ENCODE assay signal across 8 cellular contexts in genomic region chr19:29211562-29212416, GRCh38. TPM values are rescaled to one million over a fixed set of nuclear protein-coding genes. Genes with fewer than 3 reads are reported as not detected.
A peak's percentile ranks its signal among the peaks of the same experiment; 100 is the strongest.
DNase-seq lines count a peak whose midpoint lies in the region; ATAC-seq, FAIRE-seq and TF ChIP-seq lines count a peak whose summit lies in the region.

No MANE protein-coding gene starts in this region.

- H3K4me1 Mint-ChIP-seq in CD8-positive, alpha-beta memory T cell, result peaks cover 47 to 60% (median 59%) of the 10 kb centered on the region in 3 donors

- H3K4me3 ChIP-seq in CD8-positive, alpha-beta memory T cell (ENCODE audit: low read length), result peak overlapping the region; percentile 84
- H3K4me3 ChIP-seq in Jurkat, Clone E6-1 (ENCODE audit: low read length), result peak overlapping the region; percentile 75
- peak overlapping the region; percentile 76 for H3K4me3 ChIP-seq in GM12878
- H3K4me3 ChIP-seq in kidney epithelial cell (ENCODE audit: low read depth, low read length), result peak overlapping the region; percentile 97

- no peak for TF ChIP-seq CTCF in GM12878 (IDR thresholded peaks at IDR 0.05 in 2 of 3, conservative IDR thresholded peaks at IDR 0.05 in 1 of 3; ENCODE audit: control insufficient read depth in 2 of 3, extremely low read depth in 1 of 3, insufficient read depth in 1 of 3, low read depth in 3 of 3, low read length in 3 of 3)
- no peak for TF ChIP-seq CTCF in kidney epithelial cell (IDR thresholded peaks at IDR 0.05; ENCODE audit: insufficient read depth, low read length, poor library complexity, severe bottlenecking)

- H3K4me3 Mint-ChIP-seq in CD8-positive, alpha-beta memory T cell, result peak overlapping the region; percentile 93 to 100 (median 98)

- DNase-seq in CD8-positive, alpha-beta memory T cell, result peak in 1 of 5 donors; percentile 19
- no peak for DNase-seq in Jurkat, Clone E6-1 (ENCODE audit: low read depth, low spot score)
- DNase-seq in GM12878 (ENCODE audit: low read depth, low spot score), result no peak
- DNase-seq in kidney epithelial cell (ENCODE audit: low read depth), result no peak
- DNase-seq in superior temporal gyrus (ENCODE audit: extremely low spot score), result peak; percentile 8
- DNase-seq in HTR-8/SVneo (ENCODE audit: insufficient read length, low spot score), result no peak
- no peak for DNase-seq in NCI-H1092 (lab: John Stamatoyannopoulos, UW)

- H3K9me3 ChIP-seq in CD8-positive, alpha-beta memory T cell (ENCODE audit: low read length), result no peaks in the 10 kb centered on the region
- no peaks in the 10 kb centered on the region; the same call in 2 of the 3 replicates for H3K9me3 ChIP-seq in GM12878 (replicated peaks; ENCODE audit: control insufficient read depth, insufficient read depth, low read length)

- peaks cover 0 to 7% of the 10 kb centered on the region in 2 donors for H3K27me3 Mint-ChIP-seq in CD8-positive, alpha-beta memory T cell

- H3K27me3 ChIP-seq in CD8-positive, alpha-beta memory T cell (ENCODE audit: insufficient read depth, low read length, poor library complexity, severe bottlenecking), result no peaks in the 10 kb centered on the region
- no peaks in the 10 kb centered on the region for H3K27me3 ChIP-seq in GM12878 (replicated peaks in 1 of 2; ENCODE audit: control insufficient read depth in 2 of 2, insufficient read depth in 2 of 2, low read length in 1 of 2)
- H3K27me3 ChIP-seq in kidney epithelial cell (ENCODE audit: control insufficient read depth, insufficient read depth, low read length), result no peaks in the 10 kb centered on the region

- H3K9me3 Mint-ChIP-seq in CD8-positive, alpha-beta memory T cell, result peaks cover 0 to 4% (median 2%) of the 10 kb centered on the region in 5 donors

- peak overlapping the region; percentile 95 for H3K27ac ChIP-seq in CD8-positive, alpha-beta memory T cell (ENCODE audit: low read depth, low read length)
- peak overlapping the region; percentile 94 for H3K27ac ChIP-seq in GM12878 (ENCODE audit: control insufficient read depth, insufficient read depth)

- TF ChIP-seq RAD21 in GM12878 (IDR thresholded peaks at IDR 0.05; ENCODE audit: insufficient read depth, low read depth, low read length), result no peak

- no peak for FAIRE-seq in GM12878 (lab: Jason Lieb, UNC)
- FAIRE-seq in HTR-8/SVneo (lab: Jason Lieb, UNC), result no peak

- SMC1A ChIA-PET in GM12878 (lab: Charles Lee; ENCODE audit: uncharacterized antibody, unreplicated experiment), result interaction anchor here (0.7 kb wide), 1 partner anchor 50 kb away, joined by 4 read pairs; no protein-coding TSS in a partner anchor

- H3K4me2 ChIP-seq in GM12878 (ENCODE audit: control insufficient read depth, insufficient read depth), result peak overlapping the region; percentile 91

- POLR2A ChIA-PET in CD8-positive, alpha-beta memory T cell (lab: Charles Lee), result no interaction called here
- POLR2A ChIA-PET in GM12878 (lab: Charles Lee), result no interaction called here

- in situ Hi-C loops in GM12878 (cut with MboI), result loop anchor here (5.0 to 25.0 kb wide), 3 partner anchors 396 to 1424 kb away; partner anchors contain the start of genes C19orf12 and POP4

- RAD21 ChIA-PET in GM12878 (lab: Charles Lee; ENCODE audit: unreplicated experiment), result no interaction called here

- TF ChIP-seq EP300 in GM12878 (IDR thresholded peaks at IDR 0.05; ENCODE audit: borderline replicate concordance in 1 of 2, control insufficient read depth in 1 of 2, low read depth in 2 of 2, low read length in 2 of 2), result no peak

- BruUV-seq in GM12878 (replicated peaks; lab: Mats Ljungman, UMichigan), result TSS peak; percentile 64

- H3K27ac Mint-ChIP-seq in CD8-positive, alpha-beta memory T cell, result peak overlapping the region; percentile 97 to 99 (median 99)

- H3K36me3 ChIP-seq in CD8-positive, alpha-beta memory T cell (ENCODE audit: insufficient read depth, low read length), result peaks cover 2% of the 10 kb centered on the region
- H3K36me3 ChIP-seq in GM12878 (ENCODE audit: control insufficient read depth in 2 of 2, insufficient read depth in 2 of 2, low read length in 1 of 2), result peaks cover 0 to 1% of the 10 kb centered on the region in 2 experiments; a peak in 2 of 4 replicates
- peaks cover 1% of the 10 kb centered on the region for H3K36me3 ChIP-seq in kidney epithelial cell (ENCODE audit: control insufficient read depth, insufficient read depth, low read length)

- CTCF ChIA-PET in CD8-positive, alpha-beta memory T cell (lab: Charles Lee), result interaction anchor here (0.7 kb wide), 1 partner anchor 503 kb away, joined by 3 read pairs; no protein-coding TSS in a partner anchor
- CTCF ChIA-PET in GM12878 (lab: Yijun Ruan, JAX), result no interaction called here

- peaks cover 38% of the 10 kb centered on the region for H3K79me2 ChIP-seq in GM12878 (ENCODE audit: control insufficient read depth, insufficient read depth, low read length)

- peaks cover 9 to 36% (median 10%) of the 10 kb centered on the region in 3 donors for H3K36me3 Mint-ChIP-seq in CD8-positive, alpha-beta memory T cell

- no peaks in the 10 kb centered on the region for H4K20me1 ChIP-seq in GM12878 (ENCODE audit: control insufficient read depth, insufficient read depth)

- intact Hi-C loops in GM12878 (cut with micrococcal nuclease; ENCODE audit: unreplicated experiment), result loop anchor here (10.0 kb wide), 1 partner anchor 1417 kb away; no protein-coding TSS in a partner anchor

- TF ChIP-seq POLR2A in GM12878 (IDR thresholded peaks at IDR 0.05; ENCODE audit: low read depth, low read length), result no peak

- no peak overlapping the region for H2AFZ ChIP-seq in GM12878 (ENCODE audit: control insufficient read depth, low read depth, low read length)

- H3K9ac ChIP-seq in GM12878 (ENCODE audit: control insufficient read depth, insufficient read depth, low read length), result peak overlapping the region; percentile 98

- 34% methylated on average over 18 of the region's 18 CpGs for WGBS in GM12878 (ENCODE audit: insufficient coverage, insufficient replicate concordance, low lambda C conversion rate, missing lambda C conversion rate)

- H3K4me1 ChIP-seq in CD8-positive, alpha-beta memory T cell (ENCODE audit: insufficient read depth, low read length), result peaks cover 25% of the 10 kb centered on the region
- H3K4me1 ChIP-seq in GM12878 (ENCODE audit: control insufficient read depth, insufficient read depth, low read length), result no peaks in the 10 kb centered on the region

- ATAC-seq in GM12878, result peak; percentile 2; the same call in 2 of the 3 replicates
- no peak for ATAC-seq in HG02642 (IDR thresholded peaks at IDR 0.05; ENCODE audit: poor library complexity, unreplicated experiment)

TF ChIP-seq in GM12878, 131 proteins besides CTCF, POLR2A, EP300 and RAD21 (continues in another document):
- TF ChIP-seq NR2F1 (conservative IDR thresholded peaks at IDR 0.05), result no peak
- TF ChIP-seq, protein P1, sequence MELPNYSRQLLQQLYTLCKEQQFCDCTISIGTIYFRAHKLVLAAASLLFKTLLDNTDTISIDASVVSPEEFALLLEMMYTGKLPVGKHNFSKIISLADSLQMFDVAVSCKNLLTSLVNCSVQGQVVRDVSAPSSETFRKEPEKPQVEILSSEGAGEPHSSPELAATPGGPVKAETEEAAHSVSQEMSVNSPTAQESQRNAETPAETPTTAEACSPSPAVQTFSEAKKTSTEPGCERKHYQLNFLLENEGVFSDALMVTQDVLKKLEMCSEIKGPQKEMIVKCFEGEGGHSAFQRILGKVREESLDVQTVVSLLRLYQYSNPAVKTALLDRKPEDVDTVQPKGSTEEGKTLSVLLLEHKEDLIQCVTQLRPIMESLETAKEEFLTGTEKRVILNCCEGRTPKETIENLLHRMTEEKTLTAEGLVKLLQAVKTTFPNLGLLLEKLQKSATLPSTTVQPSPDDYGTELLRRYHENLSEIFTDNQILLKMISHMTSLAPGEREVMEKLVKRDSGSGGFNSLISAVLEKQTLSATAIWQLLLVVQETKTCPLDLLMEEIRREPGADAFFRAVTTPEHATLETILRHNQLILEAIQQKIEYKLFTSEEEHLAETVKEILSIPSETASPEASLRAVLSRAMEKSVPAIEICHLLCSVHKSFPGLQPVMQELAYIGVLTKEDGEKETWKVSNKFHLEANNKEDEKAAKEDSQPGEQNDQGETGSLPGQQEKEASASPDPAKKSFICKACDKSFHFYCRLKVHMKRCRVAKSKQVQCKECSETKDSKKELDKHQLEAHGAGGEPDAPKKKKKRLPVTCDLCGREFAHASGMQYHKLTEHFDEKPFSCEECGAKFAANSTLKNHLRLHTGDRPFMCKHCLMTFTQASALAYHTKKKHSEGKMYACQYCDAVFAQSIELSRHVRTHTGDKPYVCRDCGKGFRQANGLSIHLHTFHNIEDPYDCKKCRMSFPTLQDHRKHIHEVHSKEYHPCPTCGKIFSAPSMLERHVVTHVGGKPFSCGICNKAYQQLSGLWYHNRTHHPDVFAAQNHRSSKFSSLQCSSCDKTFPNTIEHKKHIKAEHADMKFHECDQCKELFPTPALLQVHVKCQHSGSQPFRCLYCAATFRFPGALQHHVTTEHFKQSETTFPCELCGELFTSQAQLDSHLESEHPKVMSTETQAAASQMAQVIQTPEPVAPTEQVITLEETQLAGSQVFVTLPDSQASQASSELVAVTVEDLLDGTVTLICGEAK (IDR thresholded peaks at IDR 0.05; ENCODE audit: borderline replicate concordance), result 0 out of 2 replicates have a peak, but pooled peaks have one; percentile 10
- TF ChIP-seq SIN3A (IDR thresholded peaks at IDR 0.05; ENCODE audit: low read depth, low read length), result no peak

RNA-seq across cellular contexts. Expression of gene UQCRFS1, which starts 1.2 kb away (rescaled TPM):
- 10 to 100 TPM; 48.5 to 51.0 TPM for total RNA-seq in CD8-positive, alpha-beta memory T cell
- polyA plus RNA-seq in CD8-positive, alpha-beta memory T cell, result 64.7 TPM
- polyA plus RNA-seq in Jurkat, Clone E6-1 (2012; ENCODE audit: insufficient read depth, insufficient read length), result 41.5 TPM
- total RNA-seq in GM12878 (2013; cell fraction: nucleolus; rRNA removed), result 25.2 and 26.3 TPM in 2 replicates
- total RNA-seq in GM12878 (2014; rRNA removed), result 76.0 and 79.5 TPM in 2 replicates
- total RNA-seq in GM12878 (2014; rRNA removed; fragmentation: Illumina TruSeq; extraction: Trizol), result 48.7 and 50.0 TPM in 2 replicates
- 52.0 and 52.3 TPM in 2 replicates for total RNA-seq in GM12878 (2021)
- 30.6 TPM for polyA plus RNA-seq in GM12878 (2011; ENCODE audit: low read depth)
- 95.5 and 103 TPM in 2 replicates for polyA plus RNA-seq in GM12878 (2011; rRNA removed)
- polyA plus RNA-seq in GM12878 (2011; cell fraction: cytosol; rRNA removed), result 85.4 and 85.6 TPM in 2 replicates
- 40.8 and 41.6 TPM in 2 replicates for polyA plus RNA-seq in GM12878 (2011; cell fraction: nucleus; rRNA removed)
- 30.2 and 37.2 TPM in 2 replicates for polyA plus RNA-seq in GM12878 (2012)
- 56.2 and 58.4 TPM in 2 replicates for polyA plus RNA-seq in GM12878 (2014; fragmentation: Illumina TruSeq; extraction: Trizol)
- polyA plus RNA-seq in GM12878 (2014; fragmentation: Nextera tagmentation; extraction: Ambion mirVana), result 10 to 100 TPM in 1 of 2 experiments, 1 to 10 TPM in 1; 9.3 to 41.9 TPM
- 76.0 and 87.6 TPM in 2 replicates for polyA plus RNA-seq in GM12878 (2014; rRNA removed)
- polyA plus RNA-seq in GM12878 (2016; fragmentation: Nextera tagmentation; extraction: Ambion mirVana), result 100 to 1,000 TPM; 119 to 125 TPM
- polyA minus RNA-seq in GM12878 (2011; rRNA and poly(A)+ RNA removed), result 58.5 and 63.7 TPM in 2 replicates
- polyA minus RNA-seq in GM12878 (2011; cell fraction: cytosol; rRNA and poly(A)+ RNA removed), result 15.5 and 19.5 TPM in 2 replicates
- 21.0 and 25.6 TPM in 2 replicates for polyA minus RNA-seq in GM12878 (2011; cell fraction: nucleus; rRNA and poly(A)+ RNA removed)
- total RNA-seq in kidney epithelial cell, result 29.9 and 32.4 TPM in 2 replicates
